In the genomic region with DNA sequence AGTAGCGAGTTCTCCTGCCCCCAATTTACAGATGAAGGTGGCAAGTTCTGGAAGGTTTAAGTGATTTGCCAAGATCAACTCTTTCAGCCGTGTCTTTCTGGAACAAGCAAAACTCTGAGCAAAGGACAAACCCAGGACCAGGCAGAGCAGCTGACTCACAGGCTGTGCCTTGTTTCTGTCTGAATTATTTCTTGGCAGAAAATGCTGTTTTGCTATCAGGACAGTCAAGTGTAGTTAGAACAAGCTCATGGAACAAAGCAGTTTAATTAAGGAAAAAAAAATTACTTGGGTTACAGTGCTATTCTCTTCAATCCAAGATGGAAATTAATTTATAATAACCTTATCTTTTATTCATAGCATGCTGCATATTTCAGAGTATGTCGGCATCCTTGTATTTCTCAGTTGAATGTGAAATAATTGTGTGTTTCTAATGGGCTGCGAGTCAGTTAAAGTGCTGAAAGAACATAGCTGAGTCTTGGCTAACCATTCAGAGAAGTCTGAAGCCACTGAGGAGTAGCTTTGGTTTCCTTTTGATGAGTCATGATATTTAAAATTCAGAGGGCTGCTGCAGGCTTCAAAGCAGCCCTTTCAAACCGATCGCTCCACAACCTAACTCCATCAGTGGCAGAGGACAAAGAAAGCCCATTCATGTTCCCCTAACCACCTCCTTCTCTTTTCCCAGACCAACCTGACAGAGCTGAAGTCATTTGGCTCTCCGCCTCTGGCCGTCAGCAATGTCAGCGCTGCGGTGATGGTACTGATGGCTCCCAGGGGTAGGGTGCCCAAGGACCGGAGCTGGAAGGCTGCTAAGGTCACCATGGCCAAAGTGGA, we compare ENCODE assay signal across 1 cellular context.
TF ChIP-seq lines count a peak whose summit lies in the region.

No MANE protein-coding gene starts in this region.

TF ChIP-seq in SK-N-SH, 30 proteins besides CTCF, POLR2A, EP300 and RAD21 (continued from another document):
- TF ChIP-seq, protein P1, sequence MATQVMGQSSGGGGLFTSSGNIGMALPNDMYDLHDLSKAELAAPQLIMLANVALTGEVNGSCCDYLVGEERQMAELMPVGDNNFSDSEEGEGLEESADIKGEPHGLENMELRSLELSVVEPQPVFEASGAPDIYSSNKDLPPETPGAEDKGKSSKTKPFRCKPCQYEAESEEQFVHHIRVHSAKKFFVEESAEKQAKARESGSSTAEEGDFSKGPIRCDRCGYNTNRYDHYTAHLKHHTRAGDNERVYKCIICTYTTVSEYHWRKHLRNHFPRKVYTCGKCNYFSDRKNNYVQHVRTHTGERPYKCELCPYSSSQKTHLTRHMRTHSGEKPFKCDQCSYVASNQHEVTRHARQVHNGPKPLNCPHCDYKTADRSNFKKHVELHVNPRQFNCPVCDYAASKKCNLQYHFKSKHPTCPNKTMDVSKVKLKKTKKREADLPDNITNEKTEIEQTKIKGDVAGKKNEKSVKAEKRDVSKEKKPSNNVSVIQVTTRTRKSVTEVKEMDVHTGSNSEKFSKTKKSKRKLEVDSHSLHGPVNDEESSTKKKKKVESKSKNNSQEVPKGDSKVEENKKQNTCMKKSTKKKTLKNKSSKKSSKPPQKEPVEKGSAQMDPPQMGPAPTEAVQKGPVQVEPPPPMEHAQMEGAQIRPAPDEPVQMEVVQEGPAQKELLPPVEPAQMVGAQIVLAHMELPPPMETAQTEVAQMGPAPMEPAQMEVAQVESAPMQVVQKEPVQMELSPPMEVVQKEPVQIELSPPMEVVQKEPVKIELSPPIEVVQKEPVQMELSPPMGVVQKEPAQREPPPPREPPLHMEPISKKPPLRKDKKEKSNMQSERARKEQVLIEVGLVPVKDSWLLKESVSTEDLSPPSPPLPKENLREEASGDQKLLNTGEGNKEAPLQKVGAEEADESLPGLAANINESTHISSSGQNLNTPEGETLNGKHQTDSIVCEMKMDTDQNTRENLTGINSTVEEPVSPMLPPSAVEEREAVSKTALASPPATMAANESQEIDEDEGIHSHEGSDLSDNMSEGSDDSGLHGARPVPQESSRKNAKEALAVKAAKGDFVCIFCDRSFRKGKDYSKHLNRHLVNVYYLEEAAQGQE (IDR thresholded peaks at IDR 0.05; ENCODE audit: low read depth, low read length), result no peak
- TF ChIP-seq POLR2AphosphoS5 (IDR thresholded peaks at IDR 0.05; ENCODE audit: low read depth, low read length) (no peak), FOXJ3 (CRISPR knock-in tag; IDR thresholded peaks at IDR 0.05) (no peak), EZH2phosphoT487 (IDR thresholded peaks at IDR 0.05; ENCODE audit: borderline replicate concordance, low read depth) (no peak), FOSL2 (IDR thresholded peaks at IDR 0.05; ENCODE audit: borderline replicate concordance, low read depth) (no peak)
